In genomic region chr6:30840084-30840921, GRCh38 we compare ENCODE assay signal across 25 cellular contexts. TPM values are rescaled to one million over a fixed set of nuclear protein-coding genes. Genes with fewer than 3 reads are reported as not detected.
A peak's percentile ranks its signal among the peaks of the same experiment; 100 is the strongest.
DNase-seq lines count a peak whose midpoint lies in the region; ATAC-seq, FAIRE-seq and TF ChIP-seq lines count a peak whose summit lies in the region.
"Had no signal": no experiment of that assay in that cellular context is flagged by ENCODE, and none has a peak within 500 bp of the region (broad histone marks: within the 10 kb centered on the region; RNA-seq: fewer than 3 reads in every experiment).

No MANE protein-coding gene starts in this region.

- H3K27ac ChIP-seq in A549 (peak overlapping the region; percentile 40 to 45; a peak in 2 of 6 replicates), colonic mucosa (peak overlapping the region; percentile 60), neural progenitor cell (no peak overlapping the region)
- H3K27ac ChIP-seq: gastroesophageal sphincter, upper lobe of left lung, WERI-Rb-1 had no signal

- H3F3A ChIP-seq in neural progenitor cell (ENCODE audit: low read depth) = peaks cover 11% of the 10 kb centered on the region

- CTCF ChIA-PET in A549 (lab: Yijun Ruan, JAX) = interaction anchor here (0.6 to 3.0 kb wide), 5 partner anchors 9 to 35 kb away, joined by 3 to 16 read pairs (median 5); no protein-coding TSS in a partner anchor

- H3K4me3 Mint-ChIP-seq in neural progenitor cell (no peak overlapping the region), HFFc6 (no peak overlapping the region)
- H3K4me3 Mint-ChIP-seq: activated CD4-positive, alpha-beta T cell treated with anti-CD3 and anti-CD28 coated beads, Interleukin-2, amount 10 ng/mL, durations not matched to agents 7 days and 5 days; activated T-helper 17 cell treated with anti-CD3 and anti-CD28 coated beads, Interleukin-2, amount 50 U/mL, for 72 hours; neural crest cell had no signal

- TF ChIP-seq RAD21 in A549 (conservative IDR thresholded peaks at IDR 0.05 in 1 of 2, IDR thresholded peaks at IDR 0.05 in 1 of 2) = no peak

- 44% methylated on average over 9 of the region's 9 CpGs for WGBS in A549 (ENCODE audit: missing lambda C conversion rate)

- POLR2A ChIA-PET in A549 (lab: Yijun Ruan, JAX) = no interaction called here

- H3K36me3 Mint-ChIP-seq in neural progenitor cell = no peaks in the 10 kb centered on the region
- no peaks in the 10 kb centered on the region for H3K36me3 Mint-ChIP-seq in HFFc6 (ENCODE audit: low read depth)
- H3K36me3 Mint-ChIP-seq: activated naive CD4-positive, alpha-beta T cell treated with anti-CD3 and anti-CD28 coated beads, Interleukin-2, amount 50 U/mL, for 72 hours had no signal

- TF ChIP-seq POLR2A in A549 (IDR thresholded peaks at IDR 0.05; ENCODE audit: low read length) = no peak

- H3K4me1 ChIP-seq in A549 (peaks cover 31% of the 10 kb centered on the region), colonic mucosa (no peaks in the 10 kb centered on the region), neural progenitor cell (peaks cover 32% of the 10 kb centered on the region)

- no peaks in the 10 kb centered on the region for H3K9me3 Mint-ChIP-seq in neural progenitor cell
- H3K9me3 Mint-ChIP-seq in HFFc6 = no peaks in the 10 kb centered on the region
- H3K9me3 Mint-ChIP-seq: activated CD4-positive, alpha-beta T cell treated with anti-CD3 and anti-CD28 coated beads, Interleukin-2, amount 10 ng/mL, durations not matched to agents 7 days and 5 days; activated naive CD4-positive, alpha-beta T cell treated with anti-CD3 and anti-CD28 coated beads, Interleukin-2, amount 50 U/mL, for 72 hours; activated T-helper 17 cell treated with anti-CD3 and anti-CD28 coated beads, Interleukin-2, amount 50 U/mL, for 72 hours; neural crest cell had no signal

- no peak for DNase-seq in A549 (ENCODE audit: low read depth in 1 of 2, low spot score in 1 of 2)
- DNase-seq in ELF-1 (ENCODE audit: low read depth, low spot score) = peak; percentile 23
- peak; percentile 47 for DNase-seq in colonic mucosa
- DNase-seq in neural progenitor cell (ENCODE audit: low spot score) = no peak
- no peak for DNase-seq in HFFc6
- DNase-seq in NCI-H2029 treated with DMSO at 0.1 percent for 48 hours (lab: John Stamatoyannopoulos, UW) = no peak
- no peak for DNase-seq in NCI-H187 treated with DMSO at 0.1 percent for 48 hours (lab: John Stamatoyannopoulos, UW)
- DNase-seq: ACHN; activated CD4-positive, alpha-beta T cell treated with anti-CD3 and anti-CD28 coated beads, Interleukin-2, amount 10 ng/mL, durations not matched to agents 7 days and 5 days; aorta; C1 segment of cervical spinal cord; hypothalamus; KG1; NCI-H1436 treated with DMSO at 0.1 percent for 48 hours; NCI-H69; T-helper 9 cell; upper lobe of left lung; WERI-Rb-1 had no signal

- no peaks in the 10 kb centered on the region for H3K9me3 ChIP-seq in A549
- H3K9me3 ChIP-seq in colonic mucosa = no peaks in the 10 kb centered on the region
- H3K9me3 ChIP-seq in neural progenitor cell (ENCODE audit: low read depth) = no peaks in the 10 kb centered on the region
- H3K9me3 ChIP-seq: gastroesophageal sphincter, upper lobe of left lung had no signal

- ATAC-seq in A549 (no peak), HG03469 (IDR thresholded peaks at IDR 0.05; ENCODE audit: unreplicated experiment) (no peak)
- ATAC-seq: activated naive CD4-positive, alpha-beta T cell treated with anti-CD3 and anti-CD28 coated beads, Interleukin-2, amount 50 U/mL, for 72 hours; activated T-helper 17 cell treated with anti-CD3 and anti-CD28 coated beads, Interleukin-2, amount 50 U/mL, for 72 hours; gastroesophageal sphincter; Right ventricle myocardium inferior; sciatic nerve had no signal

- H3K9ac ChIP-seq in colonic mucosa (ENCODE audit: low read depth in 2 of 2, low read length in 2 of 2) (peak overlapping the region in 1 of 2 donors; percentile 19), neural progenitor cell (no peak overlapping the region)

- intact Hi-C loops in colonic mucosa (cut with DNase I) = no loop called here

- H4K20me1 ChIP-seq in neural progenitor cell (ENCODE audit: low read depth) = no peaks in the 10 kb centered on the region

- H3K27me3 ChIP-seq in colonic mucosa (no peaks in the 10 kb centered on the region), neural progenitor cell (no peaks in the 10 kb centered on the region)
- H3K27me3 ChIP-seq: gastroesophageal sphincter, upper lobe of left lung had no signal

- H3K27ac Mint-ChIP-seq in neural progenitor cell = peak overlapping the region; percentile 44
- H3K27ac Mint-ChIP-seq in HFFc6 = no peak overlapping the region
- H3K27ac Mint-ChIP-seq: activated T-helper 17 cell treated with anti-CD3 and anti-CD28 coated beads, Interleukin-2, amount 50 U/mL, for 72 hours had no signal

- peaks cover 12% of the 10 kb centered on the region for H3K27me3 Mint-ChIP-seq in neural progenitor cell (ENCODE audit: insufficient read depth, low read depth)
- peaks cover 5% of the 10 kb centered on the region for H3K27me3 Mint-ChIP-seq in HFFc6 (ENCODE audit: insufficient read depth)

- no peak overlapping the region for H2AFZ ChIP-seq in neural progenitor cell (replicated peaks)

- H3K4me3 ChIP-seq in A549 = no peak overlapping the region
- H3K4me3 ChIP-seq in colonic mucosa = no peak overlapping the region
- no peak overlapping the region for H3K4me3 ChIP-seq in neural progenitor cell
- H3K4me3 ChIP-seq: gastroesophageal sphincter, upper lobe of left lung had no signal

- H3K36me3 ChIP-seq in colonic mucosa (no peaks in the 10 kb centered on the region), neural progenitor cell (no peaks in the 10 kb centered on the region)
- H3K36me3 ChIP-seq: gastroesophageal sphincter, upper lobe of left lung, WERI-Rb-1 had no signal

- H3K79me2 ChIP-seq in neural progenitor cell (ENCODE audit: low read depth) = no peaks in the 10 kb centered on the region

- FAIRE-seq in A549 (lab: Jason Lieb, UNC) = no peak

- no peak for TF ChIP-seq EP300 in A549 (IDR thresholded peaks at IDR 0.05)

- H3K4me1 Mint-ChIP-seq in neural progenitor cell (peaks cover 57% of the 10 kb centered on the region), HFFc6 (ENCODE audit: low read depth) (peaks cover 41% of the 10 kb centered on the region)

- H3K4me2 ChIP-seq in A549 (peak overlapping the region; percentile 41), neural progenitor cell (no peak overlapping the region)

- TF ChIP-seq CTCF in A549 (IDR thresholded peaks at IDR 0.05) (no peak), colonic mucosa (IDR thresholded peaks at IDR 0.05) (no peak), neural progenitor cell (IDR thresholded peaks at IDR 0.05) (no peak), HFFc6 (IDR thresholded peaks at IDR 0.05) (no peak)

TF ChIP-seq in A549, 52 proteins besides CTCF, POLR2A, EP300 and RAD21:
- TF ChIP-seq MAFK (IDR thresholded peaks at IDR 0.05; ENCODE audit: partially characterized antibody) (peak; percentile 45), RCOR1 (IDR thresholded peaks at IDR 0.05; ENCODE audit: low read depth, low read length) (no peak)

RNA-seq across cellular contexts. Expression of gene DDR1, which starts 44.0 kb away (rescaled TPM):
- 19.8 and 25.8 TPM in 2 replicates for polyA plus RNA-seq in A549 (2011; rRNA removed)
- polyA plus RNA-seq in A549 (2012; cell fraction: cytosol; rRNA removed) = 16.8 and 23.0 TPM in 2 replicates
- polyA plus RNA-seq in A549 (2012; cell fraction: nucleus; rRNA removed) = 39.3 and 40.0 TPM in 2 replicates
- polyA plus RNA-seq in A549 (2017; fragmentation: RNase III; extraction: RNeasy Plus Mini Kit Qiagen cat#74134 plus additional on column Dnase treatment) = 31.9 to 44.2 TPM (median 43.5 TPM) in 3 replicates
- polyA minus RNA-seq in A549 (2011; rRNA and poly(A)+ RNA removed) = 48.5 and 53.6 TPM in 2 replicates
- 100 to 1,000 TPM; 261 to 267 TPM for total RNA-seq in colonic mucosa
- 85.3 and 234 TPM in 2 replicates for total RNA-seq in neural progenitor cell (ENCODE audit: low replicate concordance)
- 10 to 100 TPM; 28.0 to 42.5 (median 31.6) TPM for total RNA-seq in HFFc6 (2021; fragmentation: NEBNext Ultra II Directional; extraction: Animal tissue kit (Norgen Biotek cat#: 25700))

Comparison
In these comparisons a context has a peak if more than half of its experiments do, and no peak if none do; other contexts are left out.
1. DNase-seq: peak in ELF-1 (single experiment) and colonic mucosa (single experiment); none in A549 (0 of 2), neural progenitor cell (single experiment), HFFc6 (single experiment), NCI-H2029 treated with DMSO at 0.1 percent for 48 hours (single experiment) and NCI-H187 treated with DMSO at 0.1 percent for 48 hours (single experiment).